Comparison of ENCODE assay signal across 9 cellular contexts in genomic region chr14:81303258-81303935, GRCh38.
DNase-seq lines count a peak whose midpoint lies in the region; ATAC-seq, FAIRE-seq and TF ChIP-seq lines count a peak whose summit lies in the region.
"Had no signal": no experiment of that assay in that cellular context is flagged by ENCODE, and none has a peak within 500 bp of the region (broad histone marks: within the 10 kb centered on the region; RNA-seq: fewer than 3 reads in every experiment).

No MANE protein-coding gene starts in this region.

- no peak overlapping the region for H3K9ac ChIP-seq in endothelial cell of umbilical vein (replicated peaks; ENCODE audit: extremely low read depth, insufficient read depth, low read length)

- intact Hi-C loops in endothelial cell of umbilical vein (cut with micrococcal nuclease) (no loop called here), tibial artery (cut with DNase I; ENCODE audit: low total_unique reads) (no loop called here)
- intact Hi-C loops in CD8-positive, alpha-beta T cell (cut with DNase I, micrococcal nuclease), result no loop called here

- peak; percentile 98 for DNase-seq in DMS53 (lab: John Stamatoyannopoulos, UW)
- DNase-seq in Peyer's patch, result peak in 2 of 3 donors; percentile 92 to 93
- DNase-seq in endothelial cell of umbilical vein (ENCODE audit: low read depth, low spot score), result no peak
- peak; percentile 3 for DNase-seq in stimulated activated CD4-positive, alpha-beta T cell treated with anti-CD3 and anti-CD28 coated beads, Interleukin-4, amount 100 ng/mL, for 1 hour
- DNase-seq in CD8-positive, alpha-beta T cell, result no peak
- DNase-seq in tibial artery, result no peak

- dilution Hi-C loops in endothelial cell of umbilical vein (cut with MboI; ENCODE audit: extremely low pct_ligation_motif_present, low sequenced_read_pairs), result no loop called here

- CTCF ChIA-PET in endothelial cell of umbilical vein (lab: Charles Lee), result no interaction called here
- CTCF ChIA-PET in CD8-positive, alpha-beta T cell (lab: Charles Lee), result no interaction called here

- H3K27me3 Mint-ChIP-seq in CD8-positive, alpha-beta T cell (ENCODE audit: low read depth), result no peaks in the 10 kb centered on the region

- no peaks in the 10 kb centered on the region for H3K36me3 Mint-ChIP-seq in CD8-positive, alpha-beta T cell

- POLR2A ChIA-PET in endothelial cell of umbilical vein (lab: Charles Lee), result no interaction called here
- POLR2A ChIA-PET in CD8-positive, alpha-beta T cell (lab: Charles Lee), result no interaction called here

- TF ChIP-seq CTCF in Peyer's patch (IDR thresholded peaks at IDR 0.05) (peak in 1 of 6 experiments; percentile 3), endothelial cell of umbilical vein (IDR thresholded peaks at IDR 0.05; ENCODE audit: extremely low read depth in 1 of 2, insufficient read depth in 1 of 2, low read depth in 1 of 2, low read length in 2 of 2) (no peak), tibial artery (IDR thresholded peaks at IDR 0.05) (no peak)
- TF ChIP-seq CTCF in CD8-positive, alpha-beta T cell (IDR thresholded peaks at IDR 0.05), result no peak

- no peaks in the 10 kb centered on the region for H3K4me1 Mint-ChIP-seq in CD8-positive, alpha-beta T cell (ENCODE audit: low read depth)

- H3K4me1 ChIP-seq in Peyer's patch (no peaks in the 10 kb centered on the region), endothelial cell of umbilical vein (ENCODE audit: control insufficient read depth, extremely low read depth, insufficient read depth, low read length) (no peaks in the 10 kb centered on the region), tibial artery (no peaks in the 10 kb centered on the region)
- no peaks in the 10 kb centered on the region for H3K4me1 ChIP-seq in CD8-positive, alpha-beta T cell (ENCODE audit: insufficient read depth, low read length)

- no peaks in the 10 kb centered on the region for H3K9me1 ChIP-seq in endothelial cell of umbilical vein (replicated peaks; ENCODE audit: control insufficient read depth, extremely low read depth, insufficient read depth, low read length)

- no peak overlapping the region for H3K4me3 Mint-ChIP-seq in CD8-positive, alpha-beta T cell

- H3K9me3 ChIP-seq in Peyer's patch, result no peaks in the 10 kb centered on the region
- no peaks in the 10 kb centered on the region for H3K9me3 ChIP-seq in endothelial cell of umbilical vein (replicated peaks; ENCODE audit: control insufficient read depth, insufficient read depth, low read length)
- no peaks in the 10 kb centered on the region for H3K9me3 ChIP-seq in CD8-positive, alpha-beta T cell (ENCODE audit: low read length)
- no peaks in the 10 kb centered on the region for H3K9me3 ChIP-seq in tibial artery

- TF ChIP-seq POLR2A in Peyer's patch (IDR thresholded peaks at IDR 0.05) (no peak), endothelial cell of umbilical vein (IDR thresholded peaks at IDR 0.05; ENCODE audit: low read depth, low read length) (no peak)

- no peaks in the 10 kb centered on the region for H3K27me3 ChIP-seq in Peyer's patch
- H3K27me3 ChIP-seq in endothelial cell of umbilical vein (ENCODE audit: control insufficient read depth in 2 of 2, insufficient read depth in 2 of 2, low read length in 2 of 2), result no peaks in the 10 kb centered on the region
- no peaks in the 10 kb centered on the region for H3K27me3 ChIP-seq in CD8-positive, alpha-beta T cell (ENCODE audit: insufficient read depth, low read length)
- no peaks in the 10 kb centered on the region for H3K27me3 ChIP-seq in tibial artery

- no peak overlapping the region for H3K27ac Mint-ChIP-seq in CD8-positive, alpha-beta T cell

- ATAC-seq in GM19438 (IDR thresholded peaks at IDR 0.05; ENCODE audit: low read depth, unreplicated experiment) (peak; percentile 89), HG03432 (IDR thresholded peaks at IDR 0.05; ENCODE audit: unreplicated experiment) (peak; percentile 93)
- ATAC-seq in CD8-positive, alpha-beta T cell, result no peak

- no peaks in the 10 kb centered on the region for H3K79me2 ChIP-seq in endothelial cell of umbilical vein (ENCODE audit: control insufficient read depth, insufficient read depth, low read length)

- no TSS peak for BruUV-seq in endothelial cell of umbilical vein (replicated peaks; lab: Mats Ljungman, UMichigan)

- H3K9me3 Mint-ChIP-seq in CD8-positive, alpha-beta T cell, result no peaks in the 10 kb centered on the region

- H3K4me2 ChIP-seq in endothelial cell of umbilical vein (ENCODE audit: insufficient read depth, low read length), result no peak overlapping the region

- H3K36me3 ChIP-seq in Peyer's patch (no peaks in the 10 kb centered on the region), endothelial cell of umbilical vein (ENCODE audit: control insufficient read depth in 2 of 2, extremely low read depth in 1 of 2, insufficient read depth in 2 of 2, low read length in 2 of 2) (no peaks in the 10 kb centered on the region), tibial artery (no peaks in the 10 kb centered on the region)
- no peaks in the 10 kb centered on the region for H3K36me3 ChIP-seq in CD8-positive, alpha-beta T cell (ENCODE audit: insufficient read depth, low read length)

- H3K27ac ChIP-seq in Peyer's patch (peak overlapping the region in 3 of 4 donors; percentile 54 to 90 (median 85)), endothelial cell of umbilical vein (ENCODE audit: insufficient read depth, low read depth, low read length) (no peak overlapping the region), tibial artery (no peak overlapping the region)
- no peak overlapping the region for H3K27ac ChIP-seq in CD8-positive, alpha-beta T cell (ENCODE audit: low read depth, low read length)
- H3K27ac ChIP-seq: skin epidermis had no signal

- no peak overlapping the region for H2AFZ ChIP-seq in endothelial cell of umbilical vein (ENCODE audit: low read depth, low read length)

- H3K4me3 ChIP-seq in Peyer's patch, result peak overlapping the region in 2 of 4 donors; percentile 39 to 41
- H3K4me3 ChIP-seq in endothelial cell of umbilical vein (replicated peaks in 1 of 3; ENCODE audit: insufficient read depth in 1 of 3, low read depth in 1 of 3, low read length in 3 of 3), result no peak overlapping the region
- no peak overlapping the region for H3K4me3 ChIP-seq in CD8-positive, alpha-beta T cell (ENCODE audit: low read depth, low read length)
- H3K4me3 ChIP-seq in tibial artery, result no peak overlapping the region
- H3K4me3 ChIP-seq: skin epidermis had no signal

- H4K20me1 ChIP-seq in endothelial cell of umbilical vein (replicated peaks; ENCODE audit: control insufficient read depth, extremely low read depth, insufficient read depth, low read length), result no peaks in the 10 kb centered on the region

- FAIRE-seq in endothelial cell of umbilical vein (lab: Jason Lieb, UNC), result no peak

TF ChIP-seq in endothelial cell of umbilical vein, 7 proteins besides CTCF, POLR2A, EP300 and RAD21:
- TF ChIP-seq FOS (IDR thresholded peaks at IDR 0.05; ENCODE audit: borderline replicate concordance, insufficient read depth, low read length) (peak; percentile 51), POLR2AphosphoS5 (IDR thresholded peaks at IDR 0.05; ENCODE audit: insufficient read depth, low read depth, low read length) (no peak), MAX (IDR thresholded peaks at IDR 0.05; ENCODE audit: insufficient read depth, insufficient read length) (no peak)

Comparison
In these comparisons a context has a peak if more than half of its experiments do, and no peak if none do; other contexts are left out.
1. DNase-seq: peak in DMS53 (single experiment), Peyer's patch (2 of 3) and stimulated activated CD4-positive, alpha-beta T cell treated with anti-CD3 and anti-CD28 coated beads, Interleukin-4, amount 100 ng/mL, for 1 hour (single experiment); none in endothelial cell of umbilical vein (single experiment), CD8-positive, alpha-beta T cell (0 of 7) and tibial artery (0 of 2).
2. H3K27ac ChIP-seq: peak in Peyer's patch (3 of 4); none in endothelial cell of umbilical vein (single experiment), CD8-positive, alpha-beta T cell (single experiment) and tibial artery (0 of 2).